ENCODE assay signal across 18 cellular contexts in the genomic region with DNA sequence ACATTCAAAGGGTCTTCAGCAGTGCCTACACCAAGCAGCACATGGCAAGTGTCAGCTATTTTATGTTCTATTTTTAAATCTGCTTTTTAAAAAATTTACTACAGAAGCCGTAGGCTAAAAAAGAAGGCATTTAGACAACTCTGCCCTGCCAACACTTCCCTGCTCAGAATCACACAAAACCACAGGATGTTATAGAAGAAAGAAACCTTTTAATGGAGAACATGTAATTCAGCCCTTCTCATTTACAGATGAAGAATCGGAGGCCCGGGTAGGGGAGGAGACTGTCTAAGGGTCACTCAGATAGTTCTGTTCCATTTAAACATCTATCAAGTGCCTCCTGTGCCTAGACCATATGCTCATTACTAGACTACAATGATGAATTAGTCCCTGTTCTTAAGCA.
"Had no signal": no experiment of that assay in that cellular context is flagged by ENCODE, and none has a peak within 500 bp of the region (broad histone marks: within the 10 kb centered on the region; RNA-seq: fewer than 3 reads in every experiment).

No MANE protein-coding gene starts in this region.

- DNase-seq: activated CD4-positive, alpha-beta T cell treated with anti-CD3 and anti-CD28 coated beads for 1 hour; activated CD8-positive, alpha-beta memory T cell treated with anti-CD3 and anti-CD28 coated beads for 24 hours; activated CD8-positive, alpha-beta memory T cell treated with anti-CD3 and anti-CD28 coated beads, Interleukin-2, amount 50 U/mL, for 48 hours; activated effector memory CD4-positive, alpha-beta T cell treated with anti-CD3 and anti-CD28 coated beads, Interleukin-2, amount 50 U/mL, for 16 hours; activated T-cell treated with anti-CD3 and anti-CD28 coated beads, Interleukin-2, amount 50 U/mL, for 48 hours; caudate nucleus; dorsolateral prefrontal cortex; glutamatergic neuron; hypothalamus; midbrain; nephron progenitor cell; occipital lobe; posterior cingulate gyrus; sigmoid colon; stimulated activated naive CD4-positive, alpha-beta T cell; thyroid gland; WERI-Rb-1 had no signal

- H3K36me3 ChIP-seq: sigmoid colon, thyroid gland, WERI-Rb-1 had no signal

- H3K9me3 ChIP-seq: sigmoid colon, thyroid gland had no signal

- H3K4me1 ChIP-seq: sigmoid colon, thyroid gland had no signal

- H3K27ac ChIP-seq: dorsolateral prefrontal cortex, epithelial cell of prostate, sigmoid colon, thyroid gland, WERI-Rb-1 had no signal

- H3K27me3 ChIP-seq: sigmoid colon, thyroid gland had no signal

- H3K4me3 ChIP-seq: dorsolateral prefrontal cortex, sigmoid colon, thyroid gland had no signal
